Comparison of ENCODE assay signal across 10 cellular contexts in genomic region chr7:6227294-6227846, GRCh38. TPM values are rescaled to one million over a fixed set of nuclear protein-coding genes. Genes with fewer than 3 reads are reported as not detected.
DNase-seq lines count a peak whose midpoint lies in the region; ATAC-seq and TF ChIP-seq lines count a peak whose summit lies in the region.
"Had no signal": no experiment of that assay in that cellular context is flagged by ENCODE, and none has a peak within 500 bp of the region (broad histone marks: within the 10 kb centered on the region; RNA-seq: fewer than 3 reads in every experiment).

No MANE protein-coding gene starts in this region.

- no peaks in the 10 kb centered on the region for H3K9me3 ChIP-seq in osteoblast (ENCODE audit: low read depth, low read length)

- no peak overlapping the region for H3K27ac Mint-ChIP-seq in activated CD4-positive, alpha-beta T cell treated with anti-CD3 and anti-CD28 coated beads, Interleukin-2, amount 10 ng/mL, durations not matched to agents 24 days and 14 days
- H3K27ac Mint-ChIP-seq: activated CD8-positive, alpha-beta memory T cell treated with anti-CD3 and anti-CD28 coated beads, Interleukin-2, amount 10 ng/mL, durations not matched to agents 7 days and 5 days had no signal

- TF ChIP-seq CTCF in AG10803 (conservative IDR thresholded peaks at IDR 0.05; ENCODE audit: low read length) = no peak
- TF ChIP-seq CTCF in fibroblast of the aortic adventitia (IDR thresholded peaks at IDR 0.05; ENCODE audit: insufficient read depth, low read length) = no peak
- no peak for TF ChIP-seq CTCF in osteoblast (IDR thresholded peaks at IDR 0.05; ENCODE audit: extremely low read depth, low read depth, low read length)

- peak; percentile 70 for DNase-seq in AG10803 (ENCODE audit: low read depth)
- peak; percentile 72 for DNase-seq in RPMI7951 (ENCODE audit: low read depth)
- peak; percentile 95 for DNase-seq in fibroblast of the aortic adventitia (ENCODE audit: low read depth)
- no peak for DNase-seq in osteoblast (ENCODE audit: insufficient read length, low spot score, missing footprints)
- no peak for DNase-seq in activated CD4-positive, alpha-beta T cell treated with anti-CD3 and anti-CD28 coated beads, Interleukin-2, amount 10 ng/mL, durations not matched to agents 24 days and 14 days
- DNase-seq in globus pallidus (ENCODE audit: low spot score) = no peak
- DNase-seq: activated CD8-positive, alpha-beta memory T cell treated with anti-CD3 and anti-CD28 coated beads, Interleukin-2, amount 10 ng/mL, durations not matched to agents 7 days and 5 days had no signal

- H2AFZ ChIP-seq in osteoblast (ENCODE audit: low read length) = no peak overlapping the region

- intact Hi-C loops in activated CD4-positive, alpha-beta T cell treated with anti-CD3 and anti-CD28 coated beads, Interleukin-2, amount 10 ng/mL, durations not matched to agents 24 days and 14 days (cut with micrococcal nuclease) = no loop called here

- H3K4me3 Mint-ChIP-seq in activated CD4-positive, alpha-beta T cell treated with anti-CD3 and anti-CD28 coated beads, Interleukin-2, amount 10 ng/mL, durations not matched to agents 24 days and 14 days = no peak overlapping the region
- H3K4me3 Mint-ChIP-seq: activated CD8-positive, alpha-beta memory T cell treated with anti-CD3 and anti-CD28 coated beads, Interleukin-2, amount 10 ng/mL, durations not matched to agents 7 days and 5 days had no signal

- no peak for ATAC-seq in GM21528 (IDR thresholded peaks at IDR 0.05; ENCODE audit: low FRiP score, unreplicated experiment)
- no peak for ATAC-seq in HG03378 (IDR thresholded peaks at IDR 0.05; ENCODE audit: unreplicated experiment)
- ATAC-seq: activated CD8-positive, alpha-beta memory T cell treated with anti-CD3 and anti-CD28 coated beads, Interleukin-2, amount 10 ng/mL, durations not matched to agents 7 days and 5 days had no signal

- H3K36me3 ChIP-seq in osteoblast (ENCODE audit: insufficient read depth, low read length) = no peaks in the 10 kb centered on the region

- no peaks in the 10 kb centered on the region for H3K36me3 Mint-ChIP-seq in activated CD4-positive, alpha-beta T cell treated with anti-CD3 and anti-CD28 coated beads, Interleukin-2, amount 10 ng/mL, durations not matched to agents 24 days and 14 days (ENCODE audit: low read depth)
- H3K36me3 Mint-ChIP-seq: activated CD8-positive, alpha-beta memory T cell treated with anti-CD3 and anti-CD28 coated beads, Interleukin-2, amount 10 ng/mL, durations not matched to agents 7 days and 5 days had no signal

- peaks cover 25% of the 10 kb centered on the region for H4K20me1 ChIP-seq in osteoblast (ENCODE audit: insufficient read depth, low read length)

- H3K27ac ChIP-seq in osteoblast (ENCODE audit: low read depth, low read length) = peak overlapping the region; percentile 36
- H3K27ac ChIP-seq: BLaER1 had no signal

- H3K27me3 Mint-ChIP-seq in activated CD4-positive, alpha-beta T cell treated with anti-CD3 and anti-CD28 coated beads, Interleukin-2, amount 10 ng/mL, durations not matched to agents 24 days and 14 days = peaks cover 43% of the 10 kb centered on the region

- H3K79me2 ChIP-seq in osteoblast (ENCODE audit: insufficient read depth, low read length) = peaks cover 91% of the 10 kb centered on the region

- H3K9me3 Mint-ChIP-seq in activated CD4-positive, alpha-beta T cell treated with anti-CD3 and anti-CD28 coated beads, Interleukin-2, amount 10 ng/mL, durations not matched to agents 24 days and 14 days = no peaks in the 10 kb centered on the region

- H3K4me1 ChIP-seq in osteoblast (ENCODE audit: insufficient read depth, low read length) = peaks cover 27% of the 10 kb centered on the region

- peak overlapping the region; percentile 29 for H3K4me2 ChIP-seq in osteoblast (ENCODE audit: insufficient read depth, low read length)

- H3K4me1 Mint-ChIP-seq in activated CD4-positive, alpha-beta T cell treated with anti-CD3 and anti-CD28 coated beads, Interleukin-2, amount 10 ng/mL, durations not matched to agents 24 days and 14 days = peaks cover 3% of the 10 kb centered on the region

- H3K27me3 ChIP-seq in osteoblast (ENCODE audit: insufficient read depth, low read length) = no peaks in the 10 kb centered on the region
- H3K27me3 ChIP-seq: BLaER1 had no signal

- H3K4me3 ChIP-seq in AG10803 (ENCODE audit: low read length) (no peak overlapping the region), fibroblast of the aortic adventitia (ENCODE audit: low read depth, low read length) (no peak overlapping the region), osteoblast (ENCODE audit: insufficient read depth, low read length) (no peak overlapping the region)
- H3K4me3 ChIP-seq: BLaER1 had no signal

RNA-seq across cellular contexts. Expression of gene CYTH3, which starts 45.1 kb away (rescaled TPM):
- total RNA-seq in RPMI7951 (2014; rRNA removed; shearing (Covaris generic)) = 18.4 and 20.6 TPM in 2 replicates
- total RNA-seq in fibroblast of the aortic adventitia (ENCODE audit: low replicate concordance) = 27.1 and 28.2 TPM in 2 replicates
- total RNA-seq in osteoblast = 89.4 and 94.3 TPM in 2 replicates
- 0.65 and 1.3 TPM in 2 replicates for total RNA-seq in activated CD4-positive, alpha-beta T cell treated with anti-CD3 and anti-CD28 coated beads, Interleukin-2, amount 10 ng/mL, durations not matched to agents 24 days and 14 days

Comparison
In these comparisons a context has a peak if more than half of its experiments do, and no peak if none do; other contexts are left out.
1. DNase-seq: peak in AG10803 (single experiment), RPMI7951 (single experiment) and fibroblast of the aortic adventitia (single experiment); none in osteoblast (single experiment), activated CD4-positive, alpha-beta T cell treated with anti-CD3 and anti-CD28 coated beads, Interleukin-2, amount 10 ng/mL, durations not matched to agents 24 days and 14 days (single experiment) and globus pallidus (single experiment).